In genomic region chr2:39696072-39696471, GRCh38 we compare ENCODE assay signal across 9 cellular contexts. TPM values are rescaled to one million over a fixed set of nuclear protein-coding genes. Genes with fewer than 3 reads are reported as not detected.
DNase-seq lines count a peak whose midpoint lies in the region; ATAC-seq and TF ChIP-seq lines count a peak whose summit lies in the region.
"Had no signal": no experiment of that assay in that cellular context is flagged by ENCODE, and none has a peak within 500 bp of the region (broad histone marks: within the 10 kb centered on the region; RNA-seq: fewer than 3 reads in every experiment).

No MANE protein-coding gene starts in this region.

- H3K36me3 ChIP-seq in HEK293 (ENCODE audit: control insufficient read depth in 2 of 2, insufficient read depth in 1 of 2, low read length in 2 of 2): no peaks in the 10 kb centered on the region
- no peaks in the 10 kb centered on the region; the same call in 1 of the 2 replicates for H3K36me3 ChIP-seq in PC-3 (ENCODE audit: low read depth, low read length)

- H3K27me3 ChIP-seq in PC-3 (ENCODE audit: low read length): no peaks in the 10 kb centered on the region

- H3K4me1 ChIP-seq in HEK293 (ENCODE audit: control insufficient read depth, insufficient read depth, low read length): peaks cover 3% of the 10 kb centered on the region; the same call in 1 of the 2 replicates
- H3K4me1 ChIP-seq in PC-3 (ENCODE audit: insufficient read depth, low read length): no peaks in the 10 kb centered on the region

- H2AFZ ChIP-seq in PC-3 (ENCODE audit: low read length): no peak overlapping the region

- H3K9ac ChIP-seq in PC-3 (ENCODE audit: low read length): no peak overlapping the region
- H3K9ac ChIP-seq: KMS-11 had no signal

- no peaks in the 10 kb centered on the region for H3K9me2 ChIP-seq in PC-3 (replicated peaks; ENCODE audit: low read length)

- H3K79me2 ChIP-seq in PC-3 (ENCODE audit: low read length): no peaks in the 10 kb centered on the region

- no peaks in the 10 kb centered on the region; the same call in 1 of the 2 replicates for H3K9me3 ChIP-seq in HEK293 (ENCODE audit: control insufficient read depth, insufficient read depth, low read depth, low read length)
- 0 out of 2 replicates have a peak, but pooled peaks cover 4% of the 10 kb centered on the region for H3K9me3 ChIP-seq in PC-3 (ENCODE audit: low read length)

- no peak for TF ChIP-seq POLR2A in erythroblast (IDR thresholded peaks at IDR 0.05; ENCODE audit: low read length)

- POLR2A ChIA-PET in HEK293 (lab: Yijun Ruan, JAX) (interaction anchor here (0.6 to 1.3 kb wide), 2 partner anchors 122 to 576 kb away, joined by 3 read pairs; partner anchors contain the start of gene SOS1), PC-3 (lab: Charles Lee; ENCODE audit: unreplicated experiment) (no interaction called here)

- no peaks in the 10 kb centered on the region for H4K20me1 ChIP-seq in PC-3 (ENCODE audit: low read length)

- TF ChIP-seq CTCF in HEK293 (tag by site-specific recombination; IDR thresholded peaks at IDR 0.05) (no peak), PC-3 (conservative IDR thresholded peaks at IDR 0.05; ENCODE audit: low read depth, low read length) (no peak)

- no peak overlapping the region for H3K4me3 ChIP-seq in HEK293 (ENCODE audit: low read depth, low read length)
- H3K4me3 ChIP-seq in skeletal muscle cell (ENCODE audit: low read depth, low read length): no peak overlapping the region
- no peak overlapping the region for H3K4me3 ChIP-seq in PC-3 (ENCODE audit: low read length)

- no TSS peak for BruUV-seq in PC-3 (replicated peaks; lab: Mats Ljungman, UMichigan)

- DNase-seq in NCI-H524 (lab: John Stamatoyannopoulos, UW) (peak; percentile 97 to 99), fibroblast of the conjunctiva (ENCODE audit: low read depth) (peak; percentile 18), skeletal muscle cell (ENCODE audit: low read depth) (peak; percentile 92), erythroblast (lab: John Stamatoyannopoulos, UW) (no peak), T-helper 9 cell (no peak), PC-3 (no peak)

- ATAC-seq in HG03039 (IDR thresholded peaks at IDR 0.05; ENCODE audit: unreplicated experiment) (no peak), PC-3 (no peak)

- H3K4me2 ChIP-seq in PC-3 (ENCODE audit: low read length): no peak overlapping the region
- H3K4me2 ChIP-seq: KMS-11 had no signal

- CTCF ChIA-PET in HEK293 (lab: Yijun Ruan, JAX) (interaction anchor here (0.6 to 2.7 kb wide), 23 partner anchors 10 to 749 kb away, joined by 3 to 38 read pairs (median 4); no protein-coding TSS in a partner anchor), PC-3 (lab: Charles Lee) (interaction anchor here (0.7 to 2.8 kb wide), 5 partner anchors 28 to 749 kb away, joined by 3 to 30 read pairs (median 3); no protein-coding TSS in a partner anchor)

- intact Hi-C loops in PC-3 (cut with micrococcal nuclease): loop anchor here (5.0 kb wide), 1 partner anchor 314 kb away; no protein-coding TSS in a partner anchor

- H3K27ac ChIP-seq in HEK293 (ENCODE audit: extremely low read depth, low read depth, low read length) (no peak overlapping the region), PC-3 (ENCODE audit: low read length) (no peak overlapping the region)
- H3K27ac ChIP-seq: KMS-11 had no signal

- H3F3A ChIP-seq in PC-3 (ENCODE audit: low read length, unreplicated experiment): no peaks in the 10 kb centered on the region

TF ChIP-seq in HEK293, 187 proteins besides CTCF, POLR2A, EP300 and RAD21 (continues in another document):
- 0 out of 2 replicates have a peak, but pooled peaks have one; percentile 13 for TF ChIP-seq ZNF518A (tag by site-specific recombination; conservative IDR thresholded peaks at IDR 0.05; ENCODE audit: low read depth)
- TF ChIP-seq YY2 (tag by site-specific recombination; IDR thresholded peaks at IDR 0.05): no peak
- 0 out of 2 replicates have a peak, but pooled peaks have one; percentile 17 for TF ChIP-seq WT1 (tag by site-specific recombination; IDR thresholded peaks at IDR 0.05)
- peak; percentile 85 for TF ChIP-seq FEZF1 (tag by site-specific recombination; IDR thresholded peaks at IDR 0.05)
- no peak for TF ChIP-seq ZNF26 (tag by site-specific recombination; IDR thresholded peaks at IDR 0.05)
- peak; percentile 55 for TF ChIP-seq SCRT2 (tag by site-specific recombination; IDR thresholded peaks at IDR 0.05)
- TF ChIP-seq GFI1B (tag by site-specific recombination; IDR thresholded peaks at IDR 0.05): no peak
- TF ChIP-seq ZNF324 (tag by site-specific recombination; IDR thresholded peaks at IDR 0.05): no peak
- no peak for TF ChIP-seq ZNF311 (tag by site-specific recombination; IDR thresholded peaks at IDR 0.05; ENCODE audit: borderline replicate concordance)
- no peak for TF ChIP-seq ZNF664 (tag by site-specific recombination; IDR thresholded peaks at IDR 0.05)
- TF ChIP-seq ZNF560 (tag by site-specific recombination; IDR thresholded peaks at IDR 0.05; ENCODE audit: borderline replicate concordance): no peak
- peak; percentile 51; the same call in 1 of the 2 replicates for TF ChIP-seq ZNF449 (tag by site-specific recombination; IDR thresholded peaks at IDR 0.05)
- no peak for TF ChIP-seq ZNF530 (tag by site-specific recombination; IDR thresholded peaks at IDR 0.05; ENCODE audit: low read depth)
- peak; percentile 57 for TF ChIP-seq ZNF600 (tag by site-specific recombination; IDR thresholded peaks at IDR 0.05)
- TF ChIP-seq ZNF558 (tag by site-specific recombination; IDR thresholded peaks at IDR 0.05): no peak
- TF ChIP-seq OSR2 (tag by site-specific recombination; IDR thresholded peaks at IDR 0.05): peak; percentile 46
- TF ChIP-seq ZEB2 (tag by site-specific recombination; IDR thresholded peaks at IDR 0.05): no peak
- 0 out of 2 replicates have a peak, but pooled peaks have one; percentile 17 for TF ChIP-seq ZNF335 (tag by site-specific recombination; conservative IDR thresholded peaks at IDR 0.05)

RNA-seq across cellular contexts. Expression of gene TMEM178A, which starts 30.4 kb away (rescaled TPM):
- total RNA-seq in PC-3 (2014; rRNA removed): 0.33 TPM in 1 of 2 replicates, not detected in the other

Comparison
In these comparisons a context has a peak if more than half of its experiments do, and no peak if none do; other contexts are left out.
1. DNase-seq: peak in NCI-H524 (2 of 2), fibroblast of the conjunctiva (single experiment) and skeletal muscle cell (single experiment); none in erythroblast (0 of 2), T-helper 9 cell (single experiment) and PC-3 (single experiment).